30 cellular contexts compared by ENCODE assay signal in genomic region chr20:46850416-46850815, GRCh38. TPM values are rescaled to one million over a fixed set of nuclear protein-coding genes. Genes with fewer than 3 reads are reported as not detected.
"Had no signal": no experiment of that assay in that cellular context is flagged by ENCODE, and none has a peak within 500 bp of the region (broad histone marks: within the 10 kb centered on the region; RNA-seq: fewer than 3 reads in every experiment).

No MANE protein-coding gene starts in this region.

- H3K4me1 ChIP-seq: breast epithelium, esophagus squamous epithelium, gastroesophageal sphincter, heart right ventricle, lower lobe of right lung, prostate gland, stomach had no signal

- H3K4me3 Mint-ChIP-seq: activated B cell treated with CpG ODN at 0.5 μM for 24 hours; activated CD4-positive, alpha-beta T cell treated with anti-CD3 and anti-CD28 coated beads for 36 hours; activated naive CD4-positive, alpha-beta T cell treated with anti-CD3 and anti-CD28 coated beads for 36 hours; activated naive CD8-positive, alpha-beta T cell treated with anti-CD3 and anti-CD28 coated beads, Interleukin-2, amount 10 ng/mL, durations not matched to agents 7 days and 5 days; activated T-cell treated with anti-CD3 and anti-CD28 coated beads, Interleukin-2, amount 50 U/mL, for 4 hours; naive B cell; stimulated activated memory B cell treated with anti-CD40 and anti-IgM and Interleukin-4, amounts not matched to agents 10 μg/mL and 1 μg/mL and 100 μg/mL, for 72 hours had no signal

- H3K4me1 Mint-ChIP-seq: activated B cell treated with CpG ODN at 0.5 μM for 24 hours; activated CD4-positive, alpha-beta T cell treated with anti-CD3 and anti-CD28 coated beads for 36 hours; activated naive CD8-positive, alpha-beta T cell treated with anti-CD3 and anti-CD28 coated beads, Interleukin-2, amount 10 ng/mL, durations not matched to agents 7 days and 5 days; naive B cell; stimulated activated memory B cell treated with anti-CD40 and anti-IgM and Interleukin-4, amounts not matched to agents 10 μg/mL and 1 μg/mL and 100 μg/mL, for 72 hours had no signal

- DNase-seq: activated B cell treated with CpG ODN at 0.5 μM for 24 hours; activated CD4-positive, alpha-beta T cell treated with anti-CD3 and anti-CD28 coated beads for 36 hours; activated CD4-positive, alpha-beta T cell treated with anti-CD3 and anti-CD28 coated beads, Interleukin-2, amount 50 U/mL, for 4 hours; activated CD8-positive, alpha-beta memory T cell treated with anti-CD3 and anti-CD28 coated beads for 24 hours; activated CD8-positive, alpha-beta memory T cell treated with anti-CD3 and anti-CD28 coated beads, Interleukin-2, amount 50 U/mL, for 48 hours; activated effector memory CD4-positive, alpha-beta T cell treated with Interleukin-2 at 50 U/mL for 16 hours; activated naive CD4-positive, alpha-beta T cell treated with anti-CD3 and anti-CD28 coated beads for 36 hours; activated naive CD8-positive, alpha-beta T cell treated with anti-CD3 and anti-CD28 coated beads, Interleukin-2, amount 10 ng/mL, durations not matched to agents 7 days and 5 days; activated T-cell treated with anti-CD3 and anti-CD28 coated beads, Interleukin-2, amount 50 U/mL, for 4 hours; amniotic stem cell; esophagus squamous epithelium; heart right ventricle; lower lobe of right lung; mesendoderm; naive B cell; ovary; right cardiac atrium; stimulated activated CD4-positive, alpha-beta T cell treated with anti-CD3 and anti-CD28 coated beads, Interleukin-15, amount 100 ng/mL, for 24 hours; stomach; T-helper 9 cell; trophoblast cell had no signal

- H3K27ac Mint-ChIP-seq: activated B cell treated with CpG ODN at 0.5 μM for 24 hours; activated CD4-positive, alpha-beta T cell treated with anti-CD3 and anti-CD28 coated beads for 36 hours; activated naive CD4-positive, alpha-beta T cell treated with anti-CD3 and anti-CD28 coated beads for 36 hours; activated naive CD8-positive, alpha-beta T cell treated with anti-CD3 and anti-CD28 coated beads, Interleukin-2, amount 10 ng/mL, durations not matched to agents 7 days and 5 days; naive B cell; stimulated activated memory B cell treated with anti-CD40 and anti-IgM and Interleukin-4, amounts not matched to agents 10 μg/mL and 1 μg/mL and 100 μg/mL, for 72 hours had no signal

- H3K36me3 ChIP-seq: breast epithelium, esophagus squamous epithelium, gastroesophageal sphincter, heart right ventricle, lower lobe of right lung, ovary, prostate gland, stomach had no signal

- H3K9me3 Mint-ChIP-seq: activated naive CD4-positive, alpha-beta T cell treated with anti-CD3 and anti-CD28 coated beads for 36 hours; activated naive CD8-positive, alpha-beta T cell treated with anti-CD3 and anti-CD28 coated beads, Interleukin-2, amount 10 ng/mL, durations not matched to agents 7 days and 5 days; activated T-cell treated with anti-CD3 and anti-CD28 coated beads, Interleukin-2, amount 50 U/mL, for 4 hours had no signal

- H3K36me3 Mint-ChIP-seq: activated naive CD8-positive, alpha-beta T cell treated with anti-CD3 and anti-CD28 coated beads, Interleukin-2, amount 10 ng/mL, durations not matched to agents 7 days and 5 days; naive B cell; stimulated activated memory B cell treated with anti-CD40 and anti-IgM and Interleukin-4, amounts not matched to agents 10 μg/mL and 1 μg/mL and 100 μg/mL, for 72 hours had no signal

- H3K9me3 ChIP-seq: breast epithelium, esophagus squamous epithelium, lower lobe of right lung, ovary, prostate gland had no signal

- H3K4me3 ChIP-seq: breast epithelium, coronary artery, esophagus squamous epithelium, gastroesophageal sphincter, heart right ventricle, lower lobe of right lung, ovary, prostate gland, smooth muscle cell, stomach had no signal

- FAIRE-seq: keratinocyte had no signal

- H3K27me3 ChIP-seq: ovary had no signal

- ATAC-seq: activated CD4-positive, alpha-beta T cell treated with anti-CD3 and anti-CD28 coated beads for 36 hours; activated T-cell treated with anti-CD3 and anti-CD28 coated beads, Interleukin-2, amount 50 U/mL, for 4 hours; gastroesophageal sphincter; heart right ventricle; left lobe of liver; lower lobe of right lung; right cardiac atrium; stimulated activated memory B cell treated with anti-CD40 and anti-IgM and Interleukin-4, amounts not matched to agents 10 μg/mL and 1 μg/mL and 100 μg/mL, for 72 hours had no signal

- H3K27ac ChIP-seq: breast epithelium, coronary artery, esophagus squamous epithelium, gastroesophageal sphincter, heart right ventricle, lower lobe of right lung, ovary, prostate gland, stomach had no signal

RNA-seq across cellular contexts. Expression of gene EYA2, which starts 44.2 kb away (rescaled TPM):
- total RNA-seq: activated CD4-positive, alpha-beta T cell treated with anti-CD3 and anti-CD28 coated beads for 36 hours; activated naive CD4-positive, alpha-beta T cell treated with anti-CD3 and anti-CD28 coated beads for 36 hours; activated naive CD8-positive, alpha-beta T cell treated with anti-CD3 and anti-CD28 coated beads, Interleukin-2, amount 10 ng/mL, durations not matched to agents 7 days and 5 days; activated T-cell treated with anti-CD3 and anti-CD28 coated beads, Interleukin-2, amount 50 U/mL, for 4 hours; T-helper 1 cell treated with Interleukin-12 subunit alpha and Interleukin-12 subunit beta and Interleukin-4 antibody, amounts not matched to agents 30 ng/mL and 1 ng/mL, for 36 hours had no signal
- polyA plus RNA-seq: keratinocyte had no signal
